In the genomic region with DNA sequence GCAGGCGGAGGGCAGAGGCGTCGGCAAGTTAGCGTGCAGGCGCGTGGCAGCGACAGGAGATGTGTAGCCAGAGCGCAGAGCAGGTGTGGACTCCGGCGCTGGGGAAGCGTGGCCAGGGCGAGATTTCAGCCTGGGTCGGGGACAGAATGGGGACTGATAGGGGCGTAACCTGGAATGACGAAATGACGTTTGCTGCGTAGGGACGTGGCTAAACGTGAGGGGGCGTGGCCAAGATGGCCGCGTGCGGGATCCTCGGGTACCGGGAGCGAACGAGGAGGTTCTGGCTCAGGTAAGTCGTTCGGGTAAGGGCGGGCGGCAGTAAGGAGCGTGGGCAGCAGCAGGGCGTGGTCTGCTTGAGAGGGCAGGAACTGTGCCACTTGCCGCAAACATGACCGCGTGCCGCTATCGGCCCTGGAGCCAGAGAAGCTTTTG, we compare ENCODE assay signal across 1 cellular context.
TF ChIP-seq lines count a peak whose summit lies in the region.

No MANE protein-coding gene starts in this region.

TF ChIP-seq in HepG2, 621 proteins besides CTCF, POLR2A, EP300 and RAD21 (continued from another document and continues in another):
- peak; percentile 23; the same call in 1 of the 2 replicates for TF ChIP-seq HNF1B (CRISPR knock-in tag; IDR thresholded peaks at IDR 0.05)
- TF ChIP-seq TP53 (CRISPR knock-in tag; conservative IDR thresholded peaks at IDR 0.05), result 0 out of 2 replicates have a peak, but pooled peaks have one; percentile 19
- TF ChIP-seq CREM (IDR thresholded peaks at IDR 0.05), result peak; percentile 62; the same call in 1 of the 2 replicates
- no peak for TF ChIP-seq CREM (CRISPR knock-in tag; IDR thresholded peaks at IDR 0.05)
- TF ChIP-seq POLR2AphosphoS2 (IDR thresholded peaks at IDR 0.05; ENCODE audit: low read depth, low read length), result no peak
- TF ChIP-seq YY1 (IDR thresholded peaks at IDR 0.05; ENCODE audit: insufficient read depth, insufficient replicate concordance, low read depth, low read length), result peak; percentile 91
- peak; percentile 88 for TF ChIP-seq ZHX2 (IDR thresholded peaks at IDR 0.05; ENCODE audit: low read depth)
- TF ChIP-seq ZHX2 (CRISPR knock-in tag; IDR thresholded peaks at IDR 0.05; ENCODE audit: borderline replicate concordance), result no peak
- TF ChIP-seq SYNCRIP (IDR thresholded peaks at IDR 0.05; ENCODE audit: insufficient read depth, low read depth, low read length), result no peak
- TF ChIP-seq SALL1 (CRISPR knock-in tag; IDR thresholded peaks at IDR 0.05), result peak; percentile 40; the same call in 1 of the 2 replicates
- TF ChIP-seq KDM6A (CRISPR knock-in tag; IDR thresholded peaks at IDR 0.05; ENCODE audit: low read depth), result no peak
- TF ChIP-seq RORA (CRISPR knock-in tag; IDR thresholded peaks at IDR 0.05), result no peak
- TF ChIP-seq ZNF432 (CRISPR knock-in tag; IDR thresholded peaks at IDR 0.05; ENCODE audit: borderline replicate concordance), result no peak
- no peak for TF ChIP-seq ZNF780A (CRISPR knock-in tag; IDR thresholded peaks at IDR 0.05)
- TF ChIP-seq CREB1 (IDR thresholded peaks at IDR 0.05), result peak; percentile 77
- peak; percentile 69; the same call in 1 of the 2 replicates for TF ChIP-seq CREB1 (CRISPR knock-in tag; IDR thresholded peaks at IDR 0.05)
- peak; percentile 75 for TF ChIP-seq ATF1 (CRISPR knock-in tag; IDR thresholded peaks at IDR 0.05)
- TF ChIP-seq, protein P1, sequence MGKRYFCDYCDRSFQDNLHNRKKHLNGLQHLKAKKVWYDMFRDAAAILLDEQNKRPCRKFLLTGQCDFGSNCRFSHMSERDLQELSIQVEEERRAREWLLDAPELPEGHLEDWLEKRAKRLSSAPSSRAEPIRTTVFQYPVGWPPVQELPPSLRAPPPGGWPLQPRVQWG (CRISPR knock-in tag; IDR thresholded peaks at IDR 0.05; ENCODE audit: borderline replicate concordance, low read depth), result no peak
- TF ChIP-seq ZNF605 (CRISPR knock-in tag; IDR thresholded peaks at IDR 0.05), result no peak
- peak; percentile 2; the same call in 1 of the 2 replicates for TF ChIP-seq ZBTB21 (CRISPR knock-in tag; IDR thresholded peaks at IDR 0.05)
- no peak for TF ChIP-seq ZNF615 (CRISPR knock-in tag; IDR thresholded peaks at IDR 0.05; ENCODE audit: borderline replicate concordance)
- no peak for TF ChIP-seq SP1 (IDR thresholded peaks at IDR 0.05)
- TF ChIP-seq SP1 (CRISPR knock-in tag; IDR thresholded peaks at IDR 0.05), result peak; percentile 79
- TF ChIP-seq AGO2 (optimal IDR thresholded peaks at IDR 0.05; ENCODE audit: low read depth, low read length), result peak; percentile 16
- TF ChIP-seq SP4 (CRISPR knock-in tag; IDR thresholded peaks at IDR 0.05), result peak; percentile 74; the same call in 1 of the 2 replicates
- peak; percentile 90 for TF ChIP-seq GMEB2 (CRISPR knock-in tag; IDR thresholded peaks at IDR 0.05; ENCODE audit: low read depth)
- TF ChIP-seq BHLHE40 (IDR thresholded peaks at IDR 0.05; ENCODE audit: low read length), result peak; percentile 90
- TF ChIP-seq, protein P2, sequence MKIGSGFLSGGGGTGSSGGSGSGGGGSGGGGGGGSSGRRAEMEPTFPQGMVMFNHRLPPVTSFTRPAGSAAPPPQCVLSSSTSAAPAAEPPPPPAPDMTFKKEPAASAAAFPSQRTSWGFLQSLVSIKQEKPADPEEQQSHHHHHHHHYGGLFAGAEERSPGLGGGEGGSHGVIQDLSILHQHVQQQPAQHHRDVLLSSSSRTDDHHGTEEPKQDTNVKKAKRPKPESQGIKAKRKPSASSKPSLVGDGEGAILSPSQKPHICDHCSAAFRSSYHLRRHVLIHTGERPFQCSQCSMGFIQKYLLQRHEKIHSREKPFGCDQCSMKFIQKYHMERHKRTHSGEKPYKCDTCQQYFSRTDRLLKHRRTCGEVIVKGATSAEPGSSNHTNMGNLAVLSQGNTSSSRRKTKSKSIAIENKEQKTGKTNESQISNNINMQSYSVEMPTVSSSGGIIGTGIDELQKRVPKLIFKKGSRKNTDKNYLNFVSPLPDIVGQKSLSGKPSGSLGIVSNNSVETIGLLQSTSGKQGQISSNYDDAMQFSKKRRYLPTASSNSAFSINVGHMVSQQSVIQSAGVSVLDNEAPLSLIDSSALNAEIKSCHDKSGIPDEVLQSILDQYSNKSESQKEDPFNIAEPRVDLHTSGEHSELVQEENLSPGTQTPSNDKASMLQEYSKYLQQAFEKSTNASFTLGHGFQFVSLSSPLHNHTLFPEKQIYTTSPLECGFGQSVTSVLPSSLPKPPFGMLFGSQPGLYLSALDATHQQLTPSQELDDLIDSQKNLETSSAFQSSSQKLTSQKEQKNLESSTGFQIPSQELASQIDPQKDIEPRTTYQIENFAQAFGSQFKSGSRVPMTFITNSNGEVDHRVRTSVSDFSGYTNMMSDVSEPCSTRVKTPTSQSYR (CRISPR knock-in tag; IDR thresholded peaks at IDR 0.05; ENCODE audit: borderline replicate concordance), result no peak
- TF ChIP-seq ZNF224 (CRISPR knock-in tag; IDR thresholded peaks at IDR 0.05), result no peak
- TF ChIP-seq GATAD1 (CRISPR knock-in tag; IDR thresholded peaks at IDR 0.05), result peak; percentile 83
- TF ChIP-seq, protein P3, sequence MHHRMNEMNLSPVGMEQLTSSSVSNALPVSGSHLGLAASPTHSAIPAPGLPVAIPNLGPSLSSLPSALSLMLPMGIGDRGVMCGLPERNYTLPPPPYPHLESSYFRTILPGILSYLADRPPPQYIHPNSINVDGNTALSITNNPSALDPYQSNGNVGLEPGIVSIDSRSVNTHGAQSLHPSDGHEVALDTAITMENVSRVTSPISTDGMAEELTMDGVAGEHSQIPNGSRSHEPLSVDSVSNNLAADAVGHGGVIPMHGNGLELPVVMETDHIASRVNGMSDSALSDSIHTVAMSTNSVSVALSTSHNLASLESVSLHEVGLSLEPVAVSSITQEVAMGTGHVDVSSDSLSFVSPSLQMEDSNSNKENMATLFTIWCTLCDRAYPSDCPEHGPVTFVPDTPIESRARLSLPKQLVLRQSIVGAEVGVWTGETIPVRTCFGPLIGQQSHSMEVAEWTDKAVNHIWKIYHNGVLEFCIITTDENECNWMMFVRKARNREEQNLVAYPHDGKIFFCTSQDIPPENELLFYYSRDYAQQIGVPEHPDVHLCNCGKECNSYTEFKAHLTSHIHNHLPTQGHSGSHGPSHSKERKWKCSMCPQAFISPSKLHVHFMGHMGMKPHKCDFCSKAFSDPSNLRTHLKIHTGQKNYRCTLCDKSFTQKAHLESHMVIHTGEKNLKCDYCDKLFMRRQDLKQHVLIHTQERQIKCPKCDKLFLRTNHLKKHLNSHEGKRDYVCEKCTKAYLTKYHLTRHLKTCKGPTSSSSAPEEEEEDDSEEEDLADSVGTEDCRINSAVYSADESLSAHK (CRISPR knock-in tag; IDR thresholded peaks at IDR 0.05; ENCODE audit: borderline replicate concordance), result no peak
- TF ChIP-seq MLLT10 (CRISPR knock-in tag; IDR thresholded peaks at IDR 0.05), result no peak
- no peak for TF ChIP-seq ZNF776 (CRISPR knock-in tag; IDR thresholded peaks at IDR 0.05)
- TF ChIP-seq HOXA3 (CRISPR knock-in tag; IDR thresholded peaks at IDR 0.05), result peak; percentile 90
- peak; percentile 25; the same call in 1 of the 2 replicates for TF ChIP-seq MAZ (IDR thresholded peaks at IDR 0.05; ENCODE audit: borderline replicate concordance, low read depth, low read length)
- TF ChIP-seq MAZ (CRISPR knock-in tag; IDR thresholded peaks at IDR 0.05; ENCODE audit: low read depth), result no peak
- TF ChIP-seq YEATS2 (CRISPR knock-in tag; IDR thresholded peaks at IDR 0.05; ENCODE audit: borderline replicate concordance), result peak; percentile 50; the same call in 1 of the 2 replicates
- TF ChIP-seq NR2C2 (CRISPR knock-in tag; IDR thresholded peaks at IDR 0.05; ENCODE audit: borderline replicate concordance), result 0 out of 2 replicates have a peak, but pooled peaks have one; percentile 53
- no peak for TF ChIP-seq KLF11 (CRISPR knock-in tag; IDR thresholded peaks at IDR 0.05)
- peak; percentile 45; the same call in 1 of the 2 replicates for TF ChIP-seq ZNF687 (CRISPR knock-in tag; IDR thresholded peaks at IDR 0.05)
- TF ChIP-seq TBL1XR1 (IDR thresholded peaks at IDR 0.05; ENCODE audit: borderline replicate concordance, low read length, partially characterized antibody), result no peak
